Comparison of ENCODE assay signal across 1 cellular context in the genomic region with DNA sequence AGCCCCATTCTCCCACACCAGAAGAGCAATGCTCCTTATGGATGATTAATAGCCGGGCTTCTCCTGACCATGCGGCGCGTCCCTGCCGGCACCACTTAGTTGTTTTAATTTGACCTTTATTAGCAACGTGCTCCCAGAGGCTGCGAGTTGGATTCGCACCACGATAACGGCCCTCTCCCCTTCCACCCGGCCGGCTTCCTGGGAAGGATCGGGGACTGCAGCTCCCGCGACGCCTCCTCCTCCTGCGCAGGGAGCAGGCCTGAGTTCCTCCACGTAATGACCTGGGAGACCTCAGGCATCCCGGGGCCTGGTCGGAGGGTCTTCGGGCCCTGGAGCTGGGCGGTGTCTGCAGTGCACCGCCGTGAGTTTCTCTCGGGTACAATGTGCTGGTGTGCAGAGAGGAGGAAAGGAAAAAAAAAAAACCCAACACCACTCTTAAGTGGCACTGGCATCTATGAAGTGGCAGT.
TF ChIP-seq lines count a peak whose summit lies in the region.

No MANE protein-coding gene starts in this region.

TF ChIP-seq in SK-N-SH, 30 proteins besides CTCF, POLR2A, EP300 and RAD21 (continued from another document):
- TF ChIP-seq, protein P1, sequence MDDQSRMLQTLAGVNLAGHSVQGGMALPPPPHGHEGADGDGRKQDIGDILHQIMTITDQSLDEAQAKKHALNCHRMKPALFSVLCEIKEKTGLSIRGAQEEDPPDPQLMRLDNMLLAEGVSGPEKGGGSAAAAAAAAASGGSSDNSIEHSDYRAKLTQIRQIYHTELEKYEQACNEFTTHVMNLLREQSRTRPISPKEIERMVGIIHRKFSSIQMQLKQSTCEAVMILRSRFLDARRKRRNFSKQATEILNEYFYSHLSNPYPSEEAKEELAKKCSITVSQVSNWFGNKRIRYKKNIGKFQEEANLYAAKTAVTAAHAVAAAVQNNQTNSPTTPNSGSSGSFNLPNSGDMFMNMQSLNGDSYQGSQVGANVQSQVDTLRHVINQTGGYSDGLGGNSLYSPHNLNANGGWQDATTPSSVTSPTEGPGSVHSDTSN (IDR thresholded peaks at IDR 0.05) = no peak
- TF ChIP-seq YY1 (IDR thresholded peaks at IDR 0.05; ENCODE audit: low read depth) (no peak), CHD2 (IDR thresholded peaks at IDR 0.05; ENCODE audit: low read length, partially characterized antibody) (no peak), FOXM1 (IDR thresholded peaks at IDR 0.05; ENCODE audit: low read depth) (no peak)
- TF ChIP-seq, protein P2, sequence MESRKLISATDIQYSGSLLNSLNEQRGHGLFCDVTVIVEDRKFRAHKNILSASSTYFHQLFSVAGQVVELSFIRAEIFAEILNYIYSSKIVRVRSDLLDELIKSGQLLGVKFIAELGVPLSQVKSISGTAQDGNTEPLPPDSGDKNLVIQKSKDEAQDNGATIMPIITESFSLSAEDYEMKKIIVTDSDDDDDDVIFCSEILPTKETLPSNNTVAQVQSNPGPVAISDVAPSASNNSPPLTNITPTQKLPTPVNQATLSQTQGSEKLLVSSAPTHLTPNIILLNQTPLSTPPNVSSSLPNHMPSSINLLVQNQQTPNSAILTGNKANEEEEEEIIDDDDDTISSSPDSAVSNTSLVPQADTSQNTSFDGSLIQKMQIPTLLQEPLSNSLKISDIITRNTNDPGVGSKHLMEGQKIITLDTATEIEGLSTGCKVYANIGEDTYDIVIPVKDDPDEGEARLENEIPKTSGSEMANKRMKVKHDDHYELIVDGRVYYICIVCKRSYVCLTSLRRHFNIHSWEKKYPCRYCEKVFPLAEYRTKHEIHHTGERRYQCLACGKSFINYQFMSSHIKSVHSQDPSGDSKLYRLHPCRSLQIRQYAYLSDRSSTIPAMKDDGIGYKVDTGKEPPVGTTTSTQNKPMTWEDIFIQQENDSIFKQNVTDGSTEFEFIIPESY (IDR thresholded peaks at IDR 0.05; ENCODE audit: borderline replicate concordance, low read depth) = no peak
